ENCODE assay signal across 17 cellular contexts in genomic region chr3:55780913-55781312, GRCh38.
A peak's percentile ranks its signal among the peaks of the same experiment; 100 is the strongest.
DNase-seq lines count a peak whose midpoint lies in the region; TF ChIP-seq lines count a peak whose summit lies in the region.
"Had no signal": no experiment of that assay in that cellular context is flagged by ENCODE, and none has a peak within 500 bp of the region (broad histone marks: within the 10 kb centered on the region; RNA-seq: fewer than 3 reads in every experiment).

No MANE protein-coding gene starts in this region.

- H3K9me3 ChIP-seq in HEK293 (ENCODE audit: control insufficient read depth, insufficient read depth, low read depth, low read length) (no peaks in the 10 kb centered on the region), spleen (peaks cover 0 to 4% (median 0%) of the 10 kb centered on the region in 8 donors)
- H3K9me3 ChIP-seq: A549 had no signal

- H3K4me3 ChIP-seq in HEK293 (ENCODE audit: low read depth, low read length) (no peak overlapping the region), choroid plexus epithelial cell (ENCODE audit: low read depth, low read length) (no peak overlapping the region), spleen (no peak overlapping the region)
- H3K4me3 ChIP-seq: A549, GM12878 had no signal

- TF ChIP-seq POLR2A in spleen (IDR thresholded peaks at IDR 0.05), result no peak

- POLR2A ChIA-PET in HEK293 (lab: Yijun Ruan, JAX), result no interaction called here

- DNase-seq in NCI-H345 (lab: John Stamatoyannopoulos, UW), result peak; percentile 11
- no peak for DNase-seq in NCI-H345 treated with DMSO at 0.1 percent for 48 hours (lab: John Stamatoyannopoulos, UW; ENCODE audit: unreplicated experiment)
- DNase-seq in choroid plexus epithelial cell (ENCODE audit: low read depth), result peak; percentile 12
- DNase-seq in spleen, result no peak
- DNase-seq in NCI-H82 treated with DMSO at 0.1 percent for 48 hours (lab: John Stamatoyannopoulos, UW; ENCODE audit: unreplicated experiment), result no peak
- DNase-seq in NCI-H524 treated with DMSO at 0.1 percent for 48 hours (lab: John Stamatoyannopoulos, UW), result no peak
- DNase-seq: AML-193; CD4-positive, alpha-beta memory T cell; DMS153; DMS79 treated with DMSO at 0.1 percent for 48 hours; EL; GOT3; H7 had no signal

- intact Hi-C loops in spleen (cut with DNase I; ENCODE audit: low total_unique reads), result no loop called here

- H3K4me1 ChIP-seq in HEK293 (ENCODE audit: control insufficient read depth, insufficient read depth, low read length) (peaks cover 3% of the 10 kb centered on the region; the same call in 1 of the 2 replicates), spleen (peaks cover 0 to 5% (median 2%) of the 10 kb centered on the region in 6 donors)
- H3K4me1 ChIP-seq: A549 had no signal

- no peaks in the 10 kb centered on the region for H3K27me3 ChIP-seq in spleen (replicated peaks in 1 of 7)

- 43 to 65% (median 62%) methylated on average over 4 of the region's 4 CpGs for WGBS in spleen, 5 donors

- CTCF ChIA-PET in HEK293 (lab: Yijun Ruan, JAX), result no interaction called here

- TF ChIP-seq CTCF in HEK293 (tag by site-specific recombination; IDR thresholded peaks at IDR 0.05), result no peak
- TF ChIP-seq CTCF in choroid plexus epithelial cell (conservative IDR thresholded peaks at IDR 0.05; ENCODE audit: low read depth, low read length), result no peak
- no peak for TF ChIP-seq CTCF in spleen (IDR thresholded peaks at IDR 0.05 in 8 of 11, conservative IDR thresholded peaks at IDR 0.05 in 3 of 11)

- no peak overlapping the region for H3K27ac ChIP-seq in HEK293 (ENCODE audit: extremely low read depth, low read depth, low read length)
- H3K27ac ChIP-seq in spleen, result peak overlapping the region in 7 of 8 donors; percentile 55 to 75 (median 64)
- H3K27ac ChIP-seq: 22Rv1, A549 had no signal

- H3K36me3 ChIP-seq in HEK293 (ENCODE audit: control insufficient read depth in 2 of 2, insufficient read depth in 1 of 2, low read length in 2 of 2), result no peaks in the 10 kb centered on the region
- H3K36me3 ChIP-seq in spleen, result no peaks in the 10 kb centered on the region

TF ChIP-seq in HEK293, 187 proteins besides CTCF, POLR2A, EP300 and RAD21:
- TF ChIP-seq GLIS1 (tag by site-specific recombination; IDR thresholded peaks at IDR 0.05), result peak; percentile 67
- TF ChIP-seq ZIC2 (tag by site-specific recombination; IDR thresholded peaks at IDR 0.05), result 0 out of 2 replicates have a peak, but pooled peaks have one; percentile 20
- no peak for TF ChIP-seq SP3 (tag by site-specific recombination; IDR thresholded peaks at IDR 0.05)
- TF ChIP-seq ZNF768 (tag by site-specific recombination; IDR thresholded peaks at IDR 0.05), result no peak

Comparison
In these comparisons a context has a peak if more than half of its experiments do, and no peak if none do; other contexts are left out.
1. DNase-seq: peak in NCI-H345 (single experiment) and choroid plexus epithelial cell (single experiment); none in NCI-H345 treated with DMSO at 0.1 percent for 48 hours (single experiment), spleen (single experiment), NCI-H82 treated with DMSO at 0.1 percent for 48 hours (single experiment) and NCI-H524 treated with DMSO at 0.1 percent for 48 hours (single experiment).